In the genomic region with DNA sequence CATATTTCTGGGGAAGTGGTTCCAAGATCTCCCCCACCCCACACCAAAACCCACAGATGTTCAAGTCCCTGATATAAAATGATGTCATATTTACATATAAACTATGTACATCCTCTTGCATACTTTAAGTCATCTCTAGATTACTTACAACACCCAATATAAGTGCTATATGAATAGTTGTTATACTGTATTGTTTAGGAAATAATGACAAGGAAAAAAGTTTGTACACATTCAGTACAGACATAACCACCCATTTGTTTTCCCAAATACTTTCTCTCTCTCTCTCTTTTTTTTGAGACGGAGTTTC, we compare ENCODE assay signal across 3 cellular contexts.
TF ChIP-seq lines count a peak whose summit lies in the region.

No MANE protein-coding gene starts in this region.

TF ChIP-seq in SK-N-SH, 30 proteins besides CTCF, POLR2A, EP300 and RAD21 (continues in another document):
- TF ChIP-seq MXI1 (IDR thresholded peaks at IDR 0.05; ENCODE audit: low read depth, low read length) (no peak), FOXM1 (IDR thresholded peaks at IDR 0.05; ENCODE audit: low read depth) (no peak), RCOR1 (IDR thresholded peaks at IDR 0.05; ENCODE audit: low read length) (no peak), TCF12 (IDR thresholded peaks at IDR 0.05) (no peak), USF2 (IDR thresholded peaks at IDR 0.05; ENCODE audit: borderline replicate concordance, low read depth, low read length) (no peak), CHD2 (IDR thresholded peaks at IDR 0.05; ENCODE audit: low read length, partially characterized antibody) (no peak), PBX3 (IDR thresholded peaks at IDR 0.05) (no peak), TAF1 (IDR thresholded peaks at IDR 0.05; ENCODE audit: borderline replicate concordance, low read depth, low read length) (no peak), GATA2 (CRISPR knock-in tag; IDR thresholded peaks at IDR 0.05) (no peak), RFX5 (IDR thresholded peaks at IDR 0.05; ENCODE audit: low read length) (no peak), ZBTB33 (IDR thresholded peaks at IDR 0.05; ENCODE audit: borderline replicate concordance, low read depth) (no peak)
- TF ChIP-seq, protein P1, sequence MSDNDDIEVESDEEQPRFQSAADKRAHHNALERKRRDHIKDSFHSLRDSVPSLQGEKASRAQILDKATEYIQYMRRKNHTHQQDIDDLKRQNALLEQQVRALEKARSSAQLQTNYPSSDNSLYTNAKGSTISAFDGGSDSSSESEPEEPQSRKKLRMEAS (IDR thresholded peaks at IDR 0.05; ENCODE audit: low read depth): no peak
- TF ChIP-seq, protein P2, sequence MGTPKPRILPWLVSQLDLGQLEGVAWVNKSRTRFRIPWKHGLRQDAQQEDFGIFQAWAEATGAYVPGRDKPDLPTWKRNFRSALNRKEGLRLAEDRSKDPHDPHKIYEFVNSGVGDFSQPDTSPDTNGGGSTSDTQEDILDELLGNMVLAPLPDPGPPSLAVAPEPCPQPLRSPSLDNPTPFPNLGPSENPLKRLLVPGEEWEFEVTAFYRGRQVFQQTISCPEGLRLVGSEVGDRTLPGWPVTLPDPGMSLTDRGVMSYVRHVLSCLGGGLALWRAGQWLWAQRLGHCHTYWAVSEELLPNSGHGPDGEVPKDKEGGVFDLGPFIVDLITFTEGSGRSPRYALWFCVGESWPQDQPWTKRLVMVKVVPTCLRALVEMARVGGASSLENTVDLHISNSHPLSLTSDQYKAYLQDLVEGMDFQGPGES (IDR thresholded peaks at IDR 0.05; ENCODE audit: low read depth, low read length): no peak

TF ChIP-seq in SK-N-SH treated with all-trans-retinoic acid at 6 μM for 48 hours, 23 proteins besides CTCF, POLR2A, EP300 and RAD21:
- TF ChIP-seq ZNF565 (CRISPR knock-in tag; conservative IDR thresholded peaks at IDR 0.05; ENCODE audit: low read depth): no peak
- TF ChIP-seq ESRRG (CRISPR knock-in tag; IDR thresholded peaks at IDR 0.05): no peak
- no peak for TF ChIP-seq ZNF70 (CRISPR knock-in tag; IDR thresholded peaks at IDR 0.05)
- no peak for TF ChIP-seq TCF4 (CRISPR knock-in tag; IDR thresholded peaks at IDR 0.05; ENCODE audit: borderline replicate concordance)
- no peak for TF ChIP-seq GLIS3 (CRISPR knock-in tag; IDR thresholded peaks at IDR 0.05)
- TF ChIP-seq ZNF8 (CRISPR knock-in tag; IDR thresholded peaks at IDR 0.05): no peak
- TF ChIP-seq OSR1 (CRISPR knock-in tag; IDR thresholded peaks at IDR 0.05): no peak
- no peak for TF ChIP-seq ZFP30 (CRISPR knock-in tag; IDR thresholded peaks at IDR 0.05)
- no peak for TF ChIP-seq BACH2 (CRISPR knock-in tag; IDR thresholded peaks at IDR 0.05; ENCODE audit: borderline replicate concordance)
- TF ChIP-seq ZC3H10 (CRISPR knock-in tag; IDR thresholded peaks at IDR 0.05): no peak
- no peak for TF ChIP-seq PPARA (CRISPR knock-in tag; IDR thresholded peaks at IDR 0.05; ENCODE audit: borderline replicate concordance)
- TF ChIP-seq TOX (CRISPR knock-in tag; IDR thresholded peaks at IDR 0.05; ENCODE audit: borderline replicate concordance): no peak
- TF ChIP-seq, protein P3, sequence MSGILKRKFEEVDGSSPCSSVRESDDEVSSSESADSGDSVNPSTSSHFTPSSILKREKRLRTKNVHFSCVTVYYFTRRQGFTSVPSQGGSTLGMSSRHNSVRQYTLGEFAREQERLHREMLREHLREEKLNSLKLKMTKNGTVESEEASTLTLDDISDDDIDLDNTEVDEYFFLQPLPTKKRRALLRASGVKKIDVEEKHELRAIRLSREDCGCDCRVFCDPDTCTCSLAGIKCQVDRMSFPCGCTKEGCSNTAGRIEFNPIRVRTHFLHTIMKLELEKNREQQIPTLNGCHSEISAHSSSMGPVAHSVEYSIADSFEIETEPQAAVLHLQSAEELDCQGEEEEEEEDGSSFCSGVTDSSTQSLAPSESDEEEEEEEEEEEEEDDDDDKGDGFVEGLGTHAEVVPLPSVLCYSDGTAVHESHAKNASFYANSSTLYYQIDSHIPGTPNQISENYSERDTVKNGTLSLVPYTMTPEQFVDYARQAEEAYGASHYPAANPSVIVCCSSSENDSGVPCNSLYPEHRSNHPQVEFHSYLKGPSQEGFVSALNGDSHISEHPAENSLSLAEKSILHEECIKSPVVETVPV (CRISPR knock-in tag; IDR thresholded peaks at IDR 0.05): no peak
- no peak for TF ChIP-seq CSDC2 (CRISPR knock-in tag; IDR thresholded peaks at IDR 0.05)
- TF ChIP-seq ISL1 (CRISPR knock-in tag; IDR thresholded peaks at IDR 0.05): no peak
- TF ChIP-seq RARB (CRISPR knock-in tag; IDR thresholded peaks at IDR 0.05): no peak
- no peak for TF ChIP-seq PATZ1 (CRISPR knock-in tag; IDR thresholded peaks at IDR 0.05; ENCODE audit: borderline replicate concordance)
TF ChIP-seq in SK-N-SH treated with all-trans-retinoic acid at 6 μM for 48 hours: peak in this region for 0.

TF ChIP-seq in neural cell, 6 proteins besides CTCF, POLR2A, EP300 and RAD21:
- no peak for TF ChIP-seq MXI1 (conservative IDR thresholded peaks at IDR 0.05; ENCODE audit: poor library complexity, severe bottlenecking)
- TF ChIP-seq, protein P4, sequence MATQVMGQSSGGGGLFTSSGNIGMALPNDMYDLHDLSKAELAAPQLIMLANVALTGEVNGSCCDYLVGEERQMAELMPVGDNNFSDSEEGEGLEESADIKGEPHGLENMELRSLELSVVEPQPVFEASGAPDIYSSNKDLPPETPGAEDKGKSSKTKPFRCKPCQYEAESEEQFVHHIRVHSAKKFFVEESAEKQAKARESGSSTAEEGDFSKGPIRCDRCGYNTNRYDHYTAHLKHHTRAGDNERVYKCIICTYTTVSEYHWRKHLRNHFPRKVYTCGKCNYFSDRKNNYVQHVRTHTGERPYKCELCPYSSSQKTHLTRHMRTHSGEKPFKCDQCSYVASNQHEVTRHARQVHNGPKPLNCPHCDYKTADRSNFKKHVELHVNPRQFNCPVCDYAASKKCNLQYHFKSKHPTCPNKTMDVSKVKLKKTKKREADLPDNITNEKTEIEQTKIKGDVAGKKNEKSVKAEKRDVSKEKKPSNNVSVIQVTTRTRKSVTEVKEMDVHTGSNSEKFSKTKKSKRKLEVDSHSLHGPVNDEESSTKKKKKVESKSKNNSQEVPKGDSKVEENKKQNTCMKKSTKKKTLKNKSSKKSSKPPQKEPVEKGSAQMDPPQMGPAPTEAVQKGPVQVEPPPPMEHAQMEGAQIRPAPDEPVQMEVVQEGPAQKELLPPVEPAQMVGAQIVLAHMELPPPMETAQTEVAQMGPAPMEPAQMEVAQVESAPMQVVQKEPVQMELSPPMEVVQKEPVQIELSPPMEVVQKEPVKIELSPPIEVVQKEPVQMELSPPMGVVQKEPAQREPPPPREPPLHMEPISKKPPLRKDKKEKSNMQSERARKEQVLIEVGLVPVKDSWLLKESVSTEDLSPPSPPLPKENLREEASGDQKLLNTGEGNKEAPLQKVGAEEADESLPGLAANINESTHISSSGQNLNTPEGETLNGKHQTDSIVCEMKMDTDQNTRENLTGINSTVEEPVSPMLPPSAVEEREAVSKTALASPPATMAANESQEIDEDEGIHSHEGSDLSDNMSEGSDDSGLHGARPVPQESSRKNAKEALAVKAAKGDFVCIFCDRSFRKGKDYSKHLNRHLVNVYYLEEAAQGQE (IDR thresholded peaks at IDR 0.05; ENCODE audit: borderline replicate concordance): no peak
- no peak for TF ChIP-seq TAF1 (IDR thresholded peaks at IDR 0.05; ENCODE audit: low read depth)
